10 cellular contexts compared by ENCODE assay signal in genomic region chr6:11432713-11433450, GRCh38.
DNase-seq lines count a peak whose midpoint lies in the region; ATAC-seq, FAIRE-seq and TF ChIP-seq lines count a peak whose summit lies in the region.
"Had no signal": no experiment of that assay in that cellular context is flagged by ENCODE, and none has a peak within 500 bp of the region (broad histone marks: within the 10 kb centered on the region; RNA-seq: fewer than 3 reads in every experiment).

No MANE protein-coding gene starts in this region.

- H3K36me3 ChIP-seq in heart left ventricle (no peaks in the 10 kb centered on the region), bronchial epithelial cell (ENCODE audit: control insufficient read depth, insufficient read depth, low read length) (no peaks in the 10 kb centered on the region), lung (ENCODE audit: control insufficient read depth in 2 of 2, insufficient read depth in 2 of 2, low read length in 2 of 2) (no peaks in the 10 kb centered on the region), aorta (ENCODE audit: control insufficient read depth in 1 of 2, insufficient read depth in 2 of 2, low read length in 1 of 2) (no peaks in the 10 kb centered on the region)

- TF ChIP-seq CTCF in heart left ventricle (IDR thresholded peaks at IDR 0.05) (no peak), bronchial epithelial cell (IDR thresholded peaks at IDR 0.05; ENCODE audit: insufficient read depth, low read length, severe bottlenecking) (no peak), lung (IDR thresholded peaks at IDR 0.05; ENCODE audit: control extremely low read depth, extremely low read depth) (no peak)

- no peak for FAIRE-seq in bronchial epithelial cell (lab: Jason Lieb, UNC)

- peak in 3 of 4 donors; percentile 27 to 77 (median 63) for ATAC-seq in heart left ventricle
- ATAC-seq in lung (ENCODE audit: insufficient read depth, low FRiP score), result peak; percentile 38
- ATAC-seq in aorta (ENCODE audit: low FRiP score), result peak; percentile 74

- DNase-seq in heart left ventricle (no peak), cardiac septum (ENCODE audit: low spot score) (no peak), bronchial epithelial cell (ENCODE audit: low read depth) (peak; percentile 90), lung (ENCODE audit: low spot score) (no peak), aorta (no peak), T-helper 9 cell (no peak), islet precursor cell (no peak)
- no peak for DNase-seq in stimulated activated CD4-positive, alpha-beta T cell treated with anti-CD3 and anti-CD28 coated beads, Interleukin-12 subunit alpha, Interleukin-12 subunit beta, amount 100 ng/mL, for 4 hours
- DNase-seq: NCI-H1930 had no signal

- intact Hi-C loops in heart left ventricle (cut with DNase I), result loop anchor here in 1 of 10 donors (5.0 kb wide), 1 partner anchor 66 kb away; no protein-coding TSS in a partner anchor
- intact Hi-C loops in cardiac septum (cut with DNase I), result loop anchor here (5.0 kb wide), 2 partner anchors 66 to 211 kb away; no protein-coding TSS in a partner anchor
- intact Hi-C loops in aorta (cut with DNase I), result loop anchor here (1.0 to 5.0 kb wide), 3 partner anchors 18 to 191 kb away; no protein-coding TSS in a partner anchor

- TF ChIP-seq POLR2A in heart left ventricle (IDR thresholded peaks at IDR 0.05), result no peak

- H3K4me1 ChIP-seq in heart left ventricle, result peaks cover 0 to 53% (median 30%) of the 10 kb centered on the region in 12 donors
- H3K4me1 ChIP-seq in lung (ENCODE audit: control insufficient read depth in 2 of 2, insufficient read depth in 2 of 2, low read length in 2 of 2), result peaks cover 8 to 19% of the 10 kb centered on the region in 2 donors
- peaks cover 8 to 16% of the 10 kb centered on the region in 2 donors for H3K4me1 ChIP-seq in aorta (ENCODE audit: control insufficient read depth in 1 of 2, insufficient read depth in 2 of 2, low read length in 2 of 2)

- no peaks in the 10 kb centered on the region for H3K27me3 ChIP-seq in heart left ventricle
- H3K27me3 ChIP-seq in bronchial epithelial cell (ENCODE audit: control insufficient read depth, insufficient read depth, low read length), result no peaks in the 10 kb centered on the region
- H3K27me3 ChIP-seq in lung (ENCODE audit: control insufficient read depth, insufficient read depth), result no peaks in the 10 kb centered on the region
- no peaks in the 10 kb centered on the region for H3K27me3 ChIP-seq in aorta (ENCODE audit: control insufficient read depth in 1 of 2, insufficient read depth in 2 of 2, low read length in 1 of 2)

- H3K4me3 ChIP-seq in heart left ventricle (no peak overlapping the region), bronchial epithelial cell (ENCODE audit: low read depth, low read length) (no peak overlapping the region), lung (no peak overlapping the region), aorta (ENCODE audit: low read length in 2 of 2) (no peak overlapping the region)

- WGBS in heart left ventricle, 4 donors, result 44 to 67% (median 50%) methylated on average over 1 of the region's 1 CpG
- 40 to 76% methylated on average over 1 of the region's 1 CpG for WGBS in lung, 2 donors
- 0 to 6% methylated on average over 1 of the region's 1 CpG for WGBS in aorta, 2 donors

- no peaks in the 10 kb centered on the region for H3K9me3 ChIP-seq in heart left ventricle
- H3K9me3 ChIP-seq in lung (ENCODE audit: control insufficient read depth in 2 of 2, insufficient read depth in 1 of 2, low read length in 1 of 2), result no peaks in the 10 kb centered on the region
- H3K9me3 ChIP-seq in aorta (ENCODE audit: control insufficient read depth, low read length), result no peaks in the 10 kb centered on the region

- peak overlapping the region in 11 of 12 donors; percentile 7 to 81 (median 67) for H3K27ac ChIP-seq in heart left ventricle
- no peak overlapping the region for H3K27ac ChIP-seq in lung (ENCODE audit: low read depth in 1 of 2, low read length in 1 of 2)
- H3K27ac ChIP-seq in aorta (ENCODE audit: low read depth in 1 of 2, low read length in 2 of 2), result peak overlapping the region in 1 of 2 donors; percentile 98
- H3K27ac ChIP-seq: C4-2B had no signal

Comparison
In these comparisons a context has a peak if more than half of its experiments do, and no peak if none do; other contexts are left out.
1. H3K27ac ChIP-seq: peak in heart left ventricle (11 of 12); none in lung (0 of 2).
2. Peak in every context shown above with its lines, with median percentiles within 50 percentile points of each other: ATAC-seq.